In the genomic region with DNA sequence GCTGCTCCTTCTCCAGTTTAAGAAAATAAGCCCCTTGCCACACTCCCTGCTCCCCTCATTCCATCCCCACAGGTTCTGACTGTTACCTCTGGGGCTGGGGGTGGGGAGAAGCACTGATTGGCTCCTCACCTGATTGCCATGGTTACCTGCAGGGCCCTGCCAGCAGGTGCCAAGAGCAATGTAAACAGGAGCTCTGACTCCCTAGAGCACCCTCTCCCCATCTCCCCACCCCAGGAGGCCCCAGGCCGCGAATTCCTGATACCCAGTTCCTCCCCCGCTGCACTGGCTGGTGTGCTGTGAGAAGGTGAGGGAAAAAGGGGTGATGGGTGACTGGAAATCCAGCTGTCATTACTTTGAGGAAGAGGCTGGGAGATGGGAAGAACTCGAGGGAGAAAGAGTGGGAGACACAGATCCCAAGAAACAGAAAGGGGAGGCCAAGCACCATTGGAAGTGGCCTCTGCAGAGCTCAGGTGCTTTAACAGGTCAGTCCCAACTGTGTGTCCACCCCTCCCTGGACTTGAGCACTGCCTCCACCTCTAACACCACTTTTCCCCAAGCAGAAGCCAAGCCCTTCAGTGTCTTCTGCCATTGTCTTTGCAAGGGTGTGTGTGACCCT, we compare ENCODE assay signal across 11 cellular contexts. TPM values are rescaled to one million over a fixed set of nuclear protein-coding genes. Genes with fewer than 3 reads are reported as not detected.
A peak's percentile ranks its signal among the peaks of the same experiment; 100 is the strongest.
DNase-seq lines count a peak whose midpoint lies in the region; ATAC-seq lines count a peak whose summit lies in the region.
"Had no signal": no experiment of that assay in that cellular context is flagged by ENCODE, and none has a peak within 500 bp of the region (broad histone marks: within the 10 kb centered on the region; RNA-seq: fewer than 3 reads in every experiment).

No MANE protein-coding gene starts in this region.

- peak overlapping the region; percentile 28 for H3K27ac Mint-ChIP-seq in activated T-helper 17 cell treated with anti-CD3 and anti-CD28 coated beads, Interleukin-2, amount 50 U/mL, for 72 hours
- no peak overlapping the region for H3K27ac Mint-ChIP-seq in activated naive CD4-positive, alpha-beta T cell treated with anti-CD3 and anti-CD28 coated beads, Interleukin-2, amount 50 U/mL, for 72 hours
- H3K27ac Mint-ChIP-seq: activated T-helper 2 cell treated with anti-CD3 and anti-CD28 coated beads, Interferon-gamma antibody, Interleukin-2, Interleukin-4, amounts not matched to agents 10 μg/mL and 5 μg/mL and 100 μg/mL, durations not matched to agents 14 hours and 24 hours and 36 hours had no signal

- H3K27ac ChIP-seq in muscle layer of colon (ENCODE audit: low read depth, low read length), result peak overlapping the region; percentile 19

- H3K27me3 Mint-ChIP-seq in activated T-helper 17 cell treated with anti-CD3 and anti-CD28 coated beads, Interleukin-2, amount 50 U/mL, for 72 hours, result peaks cover 19% of the 10 kb centered on the region

- no peaks in the 10 kb centered on the region for H3K36me3 Mint-ChIP-seq in activated T-helper 17 cell treated with anti-CD3 and anti-CD28 coated beads, Interleukin-2, amount 50 U/mL, for 72 hours (ENCODE audit: low read depth)
- H3K36me3 Mint-ChIP-seq in activated naive CD4-positive, alpha-beta T cell treated with anti-CD3 and anti-CD28 coated beads, Interleukin-2, amount 50 U/mL, for 72 hours, result no peaks in the 10 kb centered on the region

- H3K27me3 ChIP-seq in muscle layer of colon (ENCODE audit: control insufficient read depth in 1 of 2, insufficient read depth in 2 of 2, low read length in 2 of 2), result no peaks in the 10 kb centered on the region

- no peak overlapping the region for H3K4me3 ChIP-seq in muscle layer of colon (ENCODE audit: low read depth in 1 of 2, low read length in 2 of 2)

- H3K4me3 Mint-ChIP-seq in activated T-helper 17 cell treated with anti-CD3 and anti-CD28 coated beads, Interleukin-2, amount 50 U/mL, for 72 hours, result no peak overlapping the region

- no peaks in the 10 kb centered on the region for H3K9me3 Mint-ChIP-seq in activated T-helper 17 cell treated with anti-CD3 and anti-CD28 coated beads, Interleukin-2, amount 50 U/mL, for 72 hours
- H3K9me3 Mint-ChIP-seq in activated naive CD4-positive, alpha-beta T cell treated with anti-CD3 and anti-CD28 coated beads, Interleukin-2, amount 50 U/mL, for 72 hours, result no peaks in the 10 kb centered on the region
- H3K9me3 Mint-ChIP-seq: activated T-helper 2 cell treated with anti-CD3 and anti-CD28 coated beads, Interferon-gamma antibody, Interleukin-2, Interleukin-4, amounts not matched to agents 10 μg/mL and 5 μg/mL and 100 μg/mL, durations not matched to agents 14 hours and 24 hours and 36 hours; naive B cell had no signal

- peaks cover 38% of the 10 kb centered on the region for H3K4me1 ChIP-seq in muscle layer of colon (ENCODE audit: insufficient read depth, low read length)

- no peak overlapping the region for H3K9ac ChIP-seq in muscle layer of colon (ENCODE audit: low read length)

- H3K4me1 Mint-ChIP-seq in activated T-helper 17 cell treated with anti-CD3 and anti-CD28 coated beads, Interleukin-2, amount 50 U/mL, for 72 hours, result no peaks in the 10 kb centered on the region

- peak; percentile 91 for DNase-seq in DMS53 (lab: John Stamatoyannopoulos, UW)
- peak; percentile 56 for DNase-seq in NCI-H1105 (lab: John Stamatoyannopoulos, UW)
- DNase-seq in hippocampal formation (lab: John Stamatoyannopoulos, UW), result no peak
- no peak for DNase-seq in activated naive CD4-positive, alpha-beta T cell treated with anti-CD3 and anti-CD28 coated beads, Interleukin-2, amount 50 U/mL, for 72 hours (ENCODE audit: low spot score in 2 of 2)
- DNase-seq: naive B cell, NCI-H1694 had no signal

- H3K36me3 ChIP-seq in muscle layer of colon (ENCODE audit: insufficient read depth, low read length), result peaks cover 13% of the 10 kb centered on the region

- no peaks in the 10 kb centered on the region for H3K9me3 ChIP-seq in muscle layer of colon (ENCODE audit: low read length)

- ATAC-seq in activated T-helper 17 cell treated with anti-CD3 and anti-CD28 coated beads, Interleukin-2, amount 50 U/mL, for 72 hours (replicated peaks), result no peak
- no peak for ATAC-seq in GM21619 (IDR thresholded peaks at IDR 0.05; ENCODE audit: unreplicated experiment)
- ATAC-seq in GM18511 (IDR thresholded peaks at IDR 0.05; ENCODE audit: unreplicated experiment), result no peak
- ATAC-seq in activated naive CD4-positive, alpha-beta T cell treated with anti-CD3 and anti-CD28 coated beads, Interleukin-2, amount 50 U/mL, for 72 hours, result no peak

RNA-seq across cellular contexts. Expression of a gene that starts 4.5 kb away (rescaled TPM):
- 1 to 10 TPM; 1.6 to 4.3 TPM for total RNA-seq in activated T-helper 17 cell treated with anti-CD3 and anti-CD28 coated beads, Interleukin-2, amount 50 U/mL, for 72 hours
- total RNA-seq in activated naive CD4-positive, alpha-beta T cell treated with anti-CD3 and anti-CD28 coated beads, Interleukin-2, amount 50 U/mL, for 72 hours, result 1 to 10 TPM; 3.1 to 6.9 TPM

RNA-seq across cellular contexts. Expression of a gene that starts 8.9 kb away (rescaled TPM):
- 100 to 1,000 TPM; 235 to 375 TPM for total RNA-seq in activated T-helper 17 cell treated with anti-CD3 and anti-CD28 coated beads, Interleukin-2, amount 50 U/mL, for 72 hours
- total RNA-seq in activated naive CD4-positive, alpha-beta T cell treated with anti-CD3 and anti-CD28 coated beads, Interleukin-2, amount 50 U/mL, for 72 hours, result 100 to 1,000 TPM; 339 to 405 TPM

RNA-seq across cellular contexts. Expression of a gene that starts 13.5 kb away (rescaled TPM):
- total RNA-seq in activated T-helper 17 cell treated with anti-CD3 and anti-CD28 coated beads, Interleukin-2, amount 50 U/mL, for 72 hours, result 10 to 100 TPM; 36.1 to 57.3 TPM
- 10 to 100 TPM; 32.7 to 40.7 TPM for total RNA-seq in activated naive CD4-positive, alpha-beta T cell treated with anti-CD3 and anti-CD28 coated beads, Interleukin-2, amount 50 U/mL, for 72 hours

RNA-seq across cellular contexts. Expression of a gene that starts 38.6 kb away (rescaled TPM):
- total RNA-seq in activated T-helper 17 cell treated with anti-CD3 and anti-CD28 coated beads, Interleukin-2, amount 50 U/mL, for 72 hours, result 100 to 1,000 TPM; 232 to 395 TPM
- 100 to 1,000 TPM; 204 to 288 TPM for total RNA-seq in activated naive CD4-positive, alpha-beta T cell treated with anti-CD3 and anti-CD28 coated beads, Interleukin-2, amount 50 U/mL, for 72 hours

RNA-seq across cellular contexts. Expression of a gene that starts 55.7 kb away (rescaled TPM):
- total RNA-seq in activated T-helper 17 cell treated with anti-CD3 and anti-CD28 coated beads, Interleukin-2, amount 50 U/mL, for 72 hours, result 10 to 100 TPM; 37.1 to 43.8 TPM
- 10 to 100 TPM; 38.4 to 45.5 TPM for total RNA-seq in activated naive CD4-positive, alpha-beta T cell treated with anti-CD3 and anti-CD28 coated beads, Interleukin-2, amount 50 U/mL, for 72 hours

Comparison
In these comparisons a context has a peak if more than half of its experiments do, and no peak if none do; other contexts are left out.
1. DNase-seq: peak in DMS53 (single experiment) and NCI-H1105 (single experiment); none in hippocampal formation (0 of 2) and activated naive CD4-positive, alpha-beta T cell treated with anti-CD3 and anti-CD28 coated beads, Interleukin-2, amount 50 U/mL, for 72 hours (0 of 2).